8 cellular contexts compared by ENCODE assay signal in the genomic region with DNA sequence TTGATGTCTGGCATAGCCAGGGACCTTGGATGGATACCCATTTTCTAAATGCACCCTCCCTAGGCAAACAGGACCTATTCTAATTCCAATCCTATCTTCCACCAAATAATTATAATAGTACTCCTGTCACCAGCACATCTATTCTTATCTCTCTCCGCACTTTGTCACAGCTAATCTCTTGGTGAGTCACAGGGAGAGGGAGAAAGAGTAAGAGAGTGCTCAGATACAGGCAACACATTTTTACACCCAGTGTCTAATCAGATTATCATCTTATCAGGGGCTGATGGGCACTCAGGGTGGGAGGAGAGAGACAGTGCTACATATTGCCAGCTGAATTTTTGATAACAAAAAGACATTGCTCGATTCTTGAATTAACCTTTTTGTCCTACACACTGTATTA.
"Had no signal": no experiment of that assay in that cellular context is flagged by ENCODE, and none has a peak within 500 bp of the region (broad histone marks: within the 10 kb centered on the region; RNA-seq: fewer than 3 reads in every experiment).

No MANE protein-coding gene starts in this region.

- H3K27me3 ChIP-seq: tibial artery, vagina had no signal

- DNase-seq: activated CD4-positive, alpha-beta T cell treated with anti-CD3 and anti-CD28 coated beads, Interleukin-2, amount 50 U/mL, for 1 hour; activated naive CD4-positive, alpha-beta T cell treated with anti-CD3 and anti-CD28 coated beads, Interleukin-2, amount 50 U/mL, for 16 hours; effector memory CD4-positive, alpha-beta T cell; kidney; tibial artery had no signal

- H3K4me1 ChIP-seq: adrenal gland, tibial artery, vagina had no signal

- H3K4me3 ChIP-seq: adrenal gland, skin epidermis, tibial artery, vagina had no signal

- H3K27ac ChIP-seq: adrenal gland, skin epidermis, tibial artery, vagina had no signal

- H3K36me3 ChIP-seq: adrenal gland, tibial artery, vagina had no signal

- H3K9me3 ChIP-seq: adrenal gland, tibial artery, vagina had no signal
